Comparison of ENCODE assay signal across 14 cellular contexts in genomic region chr15:67784856-67785430, GRCh38. TPM values are rescaled to one million over a fixed set of nuclear protein-coding genes. Genes with fewer than 3 reads are reported as not detected.
DNase-seq lines count a peak whose midpoint lies in the region; ATAC-seq and TF ChIP-seq lines count a peak whose summit lies in the region.
"Had no signal": no experiment of that assay in that cellular context is flagged by ENCODE, and none has a peak within 500 bp of the region (broad histone marks: within the 10 kb centered on the region; RNA-seq: fewer than 3 reads in every experiment).

No MANE protein-coding gene starts in this region.

- H3K4ac ChIP-seq in mesendoderm (ENCODE audit: low read depth, low read length) = no peak overlapping the region

- CTCF ChIA-PET in A673 (lab: Charles Lee) = no interaction called here

- H3K27ac ChIP-seq in KMS-11 = peak overlapping the region; percentile 96
- H3K27ac ChIP-seq in A673 (ENCODE audit: low read depth, low read length, poor library complexity, severe bottlenecking) = no peak overlapping the region
- no peak overlapping the region for H3K27ac ChIP-seq in mesendoderm (ENCODE audit: low read depth, low read length)

- H3K36me3 Mint-ChIP-seq in activated naive CD8-positive, alpha-beta T cell = peaks cover 4% of the 10 kb centered on the region
- H3K36me3 Mint-ChIP-seq in activated naive CD8-positive, alpha-beta T cell treated with anti-CD3 and anti-CD28 coated beads for 36 hours = peaks cover 5% of the 10 kb centered on the region
- peaks cover 0 to 23% of the 10 kb centered on the region in 2 donors for H3K36me3 Mint-ChIP-seq in stimulated activated naive B cell treated with anti-CD40 and anti-IgM and Interleukin-4, amounts not matched to agents 10 μg/mL and 1 μg/mL and 100 μg/mL, for 72 hours
- H3K36me3 Mint-ChIP-seq in CD14-positive monocyte = peaks cover 23 to 26% of the 10 kb centered on the region in 2 donors

- peaks cover 65% of the 10 kb centered on the region for H3K4me1 ChIP-seq in KMS-11 (ENCODE audit: low read depth, poor library complexity, severe bottlenecking)
- peaks cover 14% of the 10 kb centered on the region for H3K4me1 ChIP-seq in A673 (ENCODE audit: insufficient read depth, low read length, poor library complexity, severe bottlenecking)
- peaks cover 4% of the 10 kb centered on the region for H3K4me1 ChIP-seq in mesendoderm (ENCODE audit: control insufficient read depth, low read depth, low read length)

- peak; percentile 6 for ATAC-seq in HG02763 (IDR thresholded peaks at IDR 0.05; ENCODE audit: unreplicated experiment)
- peak; percentile 24 to 35 for ATAC-seq in stimulated activated naive B cell treated with anti-CD40 and anti-IgM and Interleukin-4, amounts not matched to agents 10 μg/mL and 1 μg/mL and 100 μg/mL, for 72 hours (replicated peaks)
- ATAC-seq: Panc1 had no signal

- no peaks in the 10 kb centered on the region for H4K20me1 ChIP-seq in KMS-11 (ENCODE audit: insufficient read depth)

- H3K9ac ChIP-seq in KMS-11 = peak overlapping the region; percentile 37; the same call in 1 of the 2 replicates
- H3K9ac ChIP-seq in mesendoderm (ENCODE audit: low read length) = no peak overlapping the region

- peak overlapping the region; percentile 45; the same call in 1 of the 2 replicates for H2AFZ ChIP-seq in KMS-11 (ENCODE audit: low read depth)

- H3K9me3 ChIP-seq in A673 (ENCODE audit: low read depth, low read length, poor library complexity, severe bottlenecking) = no peaks in the 10 kb centered on the region

- no peak for TF ChIP-seq CTCF in KMS-11 (conservative IDR thresholded peaks at IDR 0.05; ENCODE audit: low read depth, low read length)
- no peak for TF ChIP-seq CTCF in A673 (conservative IDR thresholded peaks at IDR 0.05; ENCODE audit: low read depth, low read length)
- no peak for TF ChIP-seq CTCF in CD14-positive monocyte (IDR thresholded peaks at IDR 0.05)

- WGBS in mesendoderm (ENCODE audit: extremely low coverage, insufficient coverage, low lambda C conversion rate) = no CpG with 5 or more reads among the region's 12 CpGs

- H3K9me3 Mint-ChIP-seq in activated naive CD8-positive, alpha-beta T cell (ENCODE audit: low read depth) = no peaks in the 10 kb centered on the region
- H3K9me3 Mint-ChIP-seq in activated naive CD8-positive, alpha-beta T cell treated with anti-CD3 and anti-CD28 coated beads for 36 hours = no peaks in the 10 kb centered on the region
- no peaks in the 10 kb centered on the region for H3K9me3 Mint-ChIP-seq in stimulated activated naive B cell treated with anti-CD40 and anti-IgM and Interleukin-4, amounts not matched to agents 10 μg/mL and 1 μg/mL and 100 μg/mL, for 72 hours
- no peaks in the 10 kb centered on the region for H3K9me3 Mint-ChIP-seq in CD14-positive monocyte
- H3K9me3 Mint-ChIP-seq: neural crest cell had no signal

- no peak overlapping the region for H3K4me3 Mint-ChIP-seq in activated naive CD8-positive, alpha-beta T cell
- no peak overlapping the region for H3K4me3 Mint-ChIP-seq in activated naive CD8-positive, alpha-beta T cell treated with anti-CD3 and anti-CD28 coated beads for 36 hours
- peak overlapping the region in 1 of 2 donors; percentile 20 for H3K4me3 Mint-ChIP-seq in stimulated activated naive B cell treated with anti-CD40 and anti-IgM and Interleukin-4, amounts not matched to agents 10 μg/mL and 1 μg/mL and 100 μg/mL, for 72 hours
- no peak overlapping the region for H3K4me3 Mint-ChIP-seq in CD14-positive monocyte
- H3K4me3 Mint-ChIP-seq: neural crest cell had no signal

- H2BK120ac ChIP-seq in mesendoderm (ENCODE audit: low read depth, low read length) = no peak overlapping the region

- no peak overlapping the region for H3K18ac ChIP-seq in mesendoderm (ENCODE audit: low read length)

- H3K23ac ChIP-seq in mesendoderm (ENCODE audit: low read length) = no peak overlapping the region

- peak overlapping the region; percentile 86 for H3K4me2 ChIP-seq in KMS-11
- H3K4me2 ChIP-seq in mesendoderm (ENCODE audit: low read length) = no peak overlapping the region

- H2BK5ac ChIP-seq in mesendoderm (ENCODE audit: low read length) = no peak overlapping the region

- no peak overlapping the region for H4K5ac ChIP-seq in mesendoderm (ENCODE audit: low read length)

- H3K79me1 ChIP-seq in mesendoderm (ENCODE audit: low read length) = no peaks in the 10 kb centered on the region

- no peak overlapping the region for H3K4me3 ChIP-seq in KMS-11 (IDR thresholded peaks at IDR 0.05; ENCODE audit: insufficient read depth, low read depth, low read length)
- no peak overlapping the region for H3K4me3 ChIP-seq in A673 (ENCODE audit: low read depth, low read length, poor library complexity, severe bottlenecking)
- no peak overlapping the region for H3K4me3 ChIP-seq in mesendoderm (ENCODE audit: low read length)
- H3K4me3 ChIP-seq: skin epidermis had no signal

- no peak overlapping the region for H2AK5ac ChIP-seq in mesendoderm (ENCODE audit: low read length)

- H3K27me3 ChIP-seq in KMS-11 (ENCODE audit: insufficient read depth, low read depth) (no peaks in the 10 kb centered on the region), A673 (replicated peaks; ENCODE audit: insufficient read depth, low read depth, low read length, poor library complexity) (no peaks in the 10 kb centered on the region), mesendoderm (ENCODE audit: insufficient read depth, low read length, poor library complexity) (no peaks in the 10 kb centered on the region)

- peak overlapping the region; percentile 38 for H3K27ac Mint-ChIP-seq in activated naive CD8-positive, alpha-beta T cell
- H3K27ac Mint-ChIP-seq in activated naive CD8-positive, alpha-beta T cell treated with anti-CD3 and anti-CD28 coated beads for 36 hours = no peak overlapping the region
- peak overlapping the region; percentile 62 for H3K27ac Mint-ChIP-seq in stimulated activated naive B cell treated with anti-CD40 and anti-IgM and Interleukin-4, amounts not matched to agents 10 μg/mL and 1 μg/mL and 100 μg/mL, for 72 hours
- no peak overlapping the region for H3K27ac Mint-ChIP-seq in CD14-positive monocyte

- H3K27me3 Mint-ChIP-seq in activated naive CD8-positive, alpha-beta T cell = no peaks in the 10 kb centered on the region
- no peaks in the 10 kb centered on the region for H3K27me3 Mint-ChIP-seq in activated naive CD8-positive, alpha-beta T cell treated with anti-CD3 and anti-CD28 coated beads for 36 hours
- no peaks in the 10 kb centered on the region for H3K27me3 Mint-ChIP-seq in stimulated activated naive B cell treated with anti-CD40 and anti-IgM and Interleukin-4, amounts not matched to agents 10 μg/mL and 1 μg/mL and 100 μg/mL, for 72 hours
- H3K27me3 Mint-ChIP-seq in CD14-positive monocyte (ENCODE audit: low read depth in 3 of 3) = no peaks in the 10 kb centered on the region

- no peak overlapping the region for H2BK15ac ChIP-seq in mesendoderm (replicated peaks; ENCODE audit: low read depth)

- POLR2A ChIA-PET in A673 (lab: Charles Lee; ENCODE audit: low non-redundant PET) = no interaction called here

- H4K8ac ChIP-seq in mesendoderm (ENCODE audit: low read depth, low read length) = no peak overlapping the region

- intact Hi-C loops in A673 (cut with micrococcal nuclease; ENCODE audit: unreplicated experiment) = no loop called here
- intact Hi-C loops in CD14-positive monocyte (cut with micrococcal nuclease) = no loop called here

- no TSS peak for BruUV-seq in A673 (replicated peaks; lab: Mats Ljungman, UMichigan)

- H3K79me2 ChIP-seq in KMS-11 (ENCODE audit: insufficient read depth, low read depth) (no peaks in the 10 kb centered on the region), mesendoderm (ENCODE audit: control insufficient read depth, insufficient read depth, low read length) (no peaks in the 10 kb centered on the region)

- H3K56ac ChIP-seq in mesendoderm (ENCODE audit: low read length) = no peak overlapping the region

- peaks cover 34% of the 10 kb centered on the region for H3K4me1 Mint-ChIP-seq in activated naive CD8-positive, alpha-beta T cell (ENCODE audit: low read depth)
- peaks cover 22% of the 10 kb centered on the region for H3K4me1 Mint-ChIP-seq in activated naive CD8-positive, alpha-beta T cell treated with anti-CD3 and anti-CD28 coated beads for 36 hours
- peaks cover 35 to 49% of the 10 kb centered on the region in 2 donors for H3K4me1 Mint-ChIP-seq in stimulated activated naive B cell treated with anti-CD40 and anti-IgM and Interleukin-4, amounts not matched to agents 10 μg/mL and 1 μg/mL and 100 μg/mL, for 72 hours
- H3K4me1 Mint-ChIP-seq in CD14-positive monocyte = peaks cover 30% of the 10 kb centered on the region

- no peak for DNase-seq in activated naive CD8-positive, alpha-beta T cell treated with anti-CD3 and anti-CD28 coated beads for 36 hours
- DNase-seq in stimulated activated naive B cell treated with anti-CD40 and anti-IgM and Interleukin-4, amounts not matched to agents 10 μg/mL and 1 μg/mL and 100 μg/mL, for 72 hours = no peak
- no peak for DNase-seq in A673 (ENCODE audit: low spot score)
- DNase-seq in mesendoderm = no peak
- no peak for DNase-seq in CD14-positive monocyte (ENCODE audit: low spot score)
- DNase-seq: DMS79 treated with DMSO at 0.1 percent for 48 hours; effector CD8-positive, alpha-beta T cell had no signal

- H3K36me3 ChIP-seq in KMS-11 (ENCODE audit: insufficient read depth) = no peaks in the 10 kb centered on the region
- H3K36me3 ChIP-seq in A673 (ENCODE audit: insufficient read depth, low read length, poor library complexity, severe bottlenecking) = no peaks in the 10 kb centered on the region
- H3K36me3 ChIP-seq in mesendoderm (ENCODE audit: control insufficient read depth, insufficient read depth, low read length) = no peaks in the 10 kb centered on the region

RNA-seq across cellular contexts. Expression of gene SKOR1, which starts 40.4 kb away (rescaled TPM):
- under 1 TPM; 0.16 to 0.30 TPM for total RNA-seq in activated naive CD8-positive, alpha-beta T cell treated with anti-CD3 and anti-CD28 coated beads for 36 hours
- 0.21 and 0.37 TPM in 2 replicates for total RNA-seq in A673 (2021)
- polyA plus RNA-seq in mesendoderm (2013, experiment 1 of 2) = 0.07 TPM
- polyA plus RNA-seq in mesendoderm (2013, experiment 2 of 2) = 0.08 TPM
- not detected for polyA plus RNA-seq in CD14-positive monocyte

RNA-seq across cellular contexts. Expression of gene RNU6-1, which starts 54.9 kb away (rescaled TPM):
- total RNA-seq in activated naive CD8-positive, alpha-beta T cell treated with anti-CD3 and anti-CD28 coated beads for 36 hours = not detected
- not detected in 2 replicates for total RNA-seq in A673 (2021)
- polyA plus RNA-seq in mesendoderm (2013, experiment 1 of 2) = not detected
- polyA plus RNA-seq in mesendoderm (2013, experiment 2 of 2) = not detected
- not detected for polyA plus RNA-seq in CD14-positive monocyte
- total RNA-seq: neural crest cell, ureter had no signal

Comparison
In these comparisons a context has a peak if more than half of its experiments do, and no peak if none do; other contexts are left out.
1. H3K27ac Mint-ChIP-seq: peak in activated naive CD8-positive, alpha-beta T cell (single experiment) and stimulated activated naive B cell treated with anti-CD40 and anti-IgM and Interleukin-4, amounts not matched to agents 10 μg/mL and 1 μg/mL and 100 μg/mL, for 72 hours (single experiment); none in activated naive CD8-positive, alpha-beta T cell treated with anti-CD3 and anti-CD28 coated beads for 36 hours (single experiment) and CD14-positive monocyte (0 of 7).